In genomic region chr1:56441586-56441985, GRCh38 we compare ENCODE assay signal across 22 cellular contexts.
"Had no signal": no experiment of that assay in that cellular context is flagged by ENCODE, and none has a peak within 500 bp of the region (broad histone marks: within the 10 kb centered on the region; RNA-seq: fewer than 3 reads in every experiment).

No MANE protein-coding gene starts in this region.

- H3K36me3 Mint-ChIP-seq: T-cell had no signal

- DNase-seq: KBM-7, NCI-H1092, NCI-H1105 treated with DMSO at 0.1 percent for 48 hours, NCI-H1417 treated with DMSO at 0.1 percent for 48 hours, NCI-H146, NCI-H1694 treated with DMSO at 0.1 percent for 48 hours, NCI-H1930, NCI-H2081, NCI-H2107, NCI-H226, NCI-H446, NCI-H510A, NCI-H524 treated with DMSO at 0.1 percent for 48 hours, NCI-H69, NCI-H774, OCI-M1, PC-9, Peyer's patch, SHP77 treated with DMSO at 0.1 percent for 48 hours, SJCRH30, SW 1271, T-cell had no signal

- H3K4me3 Mint-ChIP-seq: T-cell had no signal

- H2AFZ ChIP-seq: PC-9 had no signal

- H3K4me2 ChIP-seq: PC-9 had no signal

- H3K27me3 ChIP-seq: Peyer's patch, SJCRH30 had no signal

- H3K4me1 ChIP-seq: Peyer's patch, SJCRH30 had no signal

- H3K36me3 ChIP-seq: Peyer's patch, SJCRH30 had no signal

- H3K9me3 ChIP-seq: Peyer's patch, SJCRH30 had no signal

- H3K4me1 Mint-ChIP-seq: T-cell had no signal

- H3K27me3 Mint-ChIP-seq: T-cell had no signal

- H3K27ac ChIP-seq: PC-9, Peyer's patch, SJCRH30 had no signal

- H3K27ac Mint-ChIP-seq: T-cell had no signal

- H3K9me3 Mint-ChIP-seq: T-cell had no signal

- H3K4me3 ChIP-seq: PC-9, Peyer's patch, SJCRH30 had no signal
